ENCODE assay signal across 1 cellular context in the genomic region with DNA sequence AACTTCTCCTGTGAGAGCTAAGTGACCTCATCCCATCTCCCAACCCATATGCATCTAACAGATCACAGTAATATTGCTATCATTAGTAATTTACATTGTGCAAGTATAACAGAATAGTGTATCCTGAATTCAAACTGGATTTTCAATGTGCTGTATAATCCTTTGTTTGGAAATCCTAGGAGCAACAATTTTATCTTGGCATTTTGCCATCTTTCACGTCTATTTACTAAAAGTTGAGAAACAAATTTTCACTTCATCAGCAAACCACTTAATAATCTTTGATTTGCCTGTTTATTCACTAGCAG.
TF ChIP-seq lines count a peak whose summit lies in the region.

No MANE protein-coding gene starts in this region.

TF ChIP-seq in HepG2, 621 proteins besides CTCF, POLR2A, EP300 and RAD21:
- TF ChIP-seq BRD4 (CRISPR knock-in tag; IDR thresholded peaks at IDR 0.05) (no peak), SCMH1 (CRISPR knock-in tag; IDR thresholded peaks at IDR 0.05; ENCODE audit: borderline replicate concordance) (no peak), ZNF652 (CRISPR knock-in tag; IDR thresholded peaks at IDR 0.05; ENCODE audit: borderline replicate concordance, low read depth) (0 out of 2 replicates have a peak, but pooled peaks have one; percentile 2), CBX2 (IDR thresholded peaks at IDR 0.05; ENCODE audit: low read depth, low read length) (no peak), CBX2 (CRISPR knock-in tag; IDR thresholded peaks at IDR 0.05; ENCODE audit: low read depth) (no peak), ZNF570 (CRISPR knock-in tag; IDR thresholded peaks at IDR 0.05; ENCODE audit: borderline replicate concordance) (no peak), KLF16 (CRISPR knock-in tag; IDR thresholded peaks at IDR 0.05) (no peak), SP140L (CRISPR knock-in tag; IDR thresholded peaks at IDR 0.05; ENCODE audit: borderline replicate concordance) (no peak), RBFOX2 (IDR thresholded peaks at IDR 0.05; ENCODE audit: low read depth, low read length) (peak; percentile 19; the same call in 1 of the 2 replicates), ZNF224 (CRISPR knock-in tag; IDR thresholded peaks at IDR 0.05) (no peak), NRL (CRISPR knock-in tag; IDR thresholded peaks at IDR 0.05; ENCODE audit: borderline replicate concordance) (no peak), NR2F2 (IDR thresholded peaks at IDR 0.05; ENCODE audit: borderline replicate concordance, low read depth) (no peak), LCORL (IDR thresholded peaks at IDR 0.05) (peak; percentile 69), LCORL (CRISPR knock-in tag; IDR thresholded peaks at IDR 0.05) (no peak), ZNF468 (CRISPR knock-in tag; IDR thresholded peaks at IDR 0.05) (no peak), KLF9 (CRISPR knock-in tag; IDR thresholded peaks at IDR 0.05; ENCODE audit: low read depth) (no peak), ZNF24 (IDR thresholded peaks at IDR 0.05) (no peak), KAT8 (CRISPR knock-in tag; IDR thresholded peaks at IDR 0.05) (no peak), ZNF572 (CRISPR knock-in tag; IDR thresholded peaks at IDR 0.05) (no peak), SMAD3 (CRISPR knock-in tag; IDR thresholded peaks at IDR 0.05) (no peak), ARID5B (CRISPR knock-in tag; IDR thresholded peaks at IDR 0.05) (0 out of 2 replicates have a peak, but pooled peaks have one; percentile 25), GABPB1 (CRISPR knock-in tag; IDR thresholded peaks at IDR 0.05) (no peak), YEATS4 (CRISPR knock-in tag; IDR thresholded peaks at IDR 0.05; ENCODE audit: borderline replicate concordance) (no peak), ZZZ3 (CRISPR knock-in tag; IDR thresholded peaks at IDR 0.05; ENCODE audit: borderline replicate concordance) (no peak), HNRNPH1 (optimal IDR thresholded peaks at IDR 0.05; ENCODE audit: low read depth, low read length) (no peak), BCL6 (CRISPR knock-in tag; IDR thresholded peaks at IDR 0.05) (0 out of 2 replicates have a peak, but pooled peaks have one; percentile 5)
- TF ChIP-seq, protein P1, sequence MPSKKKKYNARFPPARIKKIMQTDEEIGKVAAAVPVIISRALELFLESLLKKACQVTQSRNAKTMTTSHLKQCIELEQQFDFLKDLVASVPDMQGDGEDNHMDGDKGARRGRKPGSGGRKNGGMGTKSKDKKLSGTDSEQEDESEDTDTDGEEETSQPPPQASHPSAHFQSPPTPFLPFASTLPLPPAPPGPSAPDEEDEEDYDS (CRISPR knock-in tag; IDR thresholded peaks at IDR 0.05): 0 out of 2 replicates have a peak, but pooled peaks have one; percentile 3
- TF ChIP-seq, protein P2, sequence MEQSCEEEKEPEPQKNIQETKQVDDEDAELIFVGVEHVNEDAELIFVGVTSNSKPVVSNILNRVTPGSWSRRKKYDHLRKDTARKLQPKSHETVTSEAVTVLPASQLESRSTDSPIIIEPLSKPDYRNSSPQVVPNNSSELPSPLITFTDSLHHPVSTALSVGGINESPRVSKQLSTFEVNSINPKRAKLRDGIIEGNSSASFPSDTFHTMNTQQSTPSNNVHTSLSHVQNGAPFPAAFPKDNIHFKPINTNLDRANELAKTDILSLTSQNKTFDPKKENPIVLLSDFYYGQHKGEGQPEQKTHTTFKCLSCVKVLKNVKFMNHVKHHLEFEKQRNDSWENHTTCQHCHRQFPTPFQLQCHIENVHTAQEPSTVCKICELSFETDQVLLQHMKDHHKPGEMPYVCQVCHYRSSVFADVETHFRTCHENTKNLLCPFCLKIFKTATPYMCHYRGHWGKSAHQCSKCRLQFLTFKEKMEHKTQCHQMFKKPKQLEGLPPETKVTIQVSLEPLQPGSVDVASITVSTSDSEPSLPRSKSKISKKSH (CRISPR knock-in tag; IDR thresholded peaks at IDR 0.05; ENCODE audit: borderline replicate concordance): no peak
- TF ChIP-seq, protein P3, sequence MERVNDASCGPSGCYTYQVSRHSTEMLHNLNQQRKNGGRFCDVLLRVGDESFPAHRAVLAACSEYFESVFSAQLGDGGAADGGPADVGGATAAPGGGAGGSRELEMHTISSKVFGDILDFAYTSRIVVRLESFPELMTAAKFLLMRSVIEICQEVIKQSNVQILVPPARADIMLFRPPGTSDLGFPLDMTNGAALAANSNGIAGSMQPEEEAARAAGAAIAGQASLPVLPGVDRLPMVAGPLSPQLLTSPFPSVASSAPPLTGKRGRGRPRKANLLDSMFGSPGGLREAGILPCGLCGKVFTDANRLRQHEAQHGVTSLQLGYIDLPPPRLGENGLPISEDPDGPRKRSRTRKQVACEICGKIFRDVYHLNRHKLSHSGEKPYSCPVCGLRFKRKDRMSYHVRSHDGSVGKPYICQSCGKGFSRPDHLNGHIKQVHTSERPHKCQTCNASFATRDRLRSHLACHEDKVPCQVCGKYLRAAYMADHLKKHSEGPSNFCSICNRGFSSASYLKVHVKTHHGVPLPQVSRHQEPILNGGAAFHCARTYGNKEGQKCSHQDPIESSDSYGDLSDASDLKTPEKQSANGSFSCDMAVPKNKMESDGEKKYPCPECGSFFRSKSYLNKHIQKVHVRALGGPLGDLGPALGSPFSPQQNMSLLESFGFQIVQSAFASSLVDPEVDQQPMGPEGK (CRISPR knock-in tag; IDR thresholded peaks at IDR 0.05): no peak
- TF ChIP-seq, protein P4, sequence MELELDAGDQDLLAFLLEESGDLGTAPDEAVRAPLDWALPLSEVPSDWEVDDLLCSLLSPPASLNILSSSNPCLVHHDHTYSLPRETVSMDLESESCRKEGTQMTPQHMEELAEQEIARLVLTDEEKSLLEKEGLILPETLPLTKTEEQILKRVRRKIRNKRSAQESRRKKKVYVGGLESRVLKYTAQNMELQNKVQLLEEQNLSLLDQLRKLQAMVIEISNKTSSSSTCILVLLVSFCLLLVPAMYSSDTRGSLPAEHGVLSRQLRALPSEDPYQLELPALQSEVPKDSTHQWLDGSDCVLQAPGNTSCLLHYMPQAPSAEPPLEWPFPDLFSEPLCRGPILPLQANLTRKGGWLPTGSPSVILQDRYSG (CRISPR knock-in tag; IDR thresholded peaks at IDR 0.05): no peak
- TF ChIP-seq, protein P5, sequence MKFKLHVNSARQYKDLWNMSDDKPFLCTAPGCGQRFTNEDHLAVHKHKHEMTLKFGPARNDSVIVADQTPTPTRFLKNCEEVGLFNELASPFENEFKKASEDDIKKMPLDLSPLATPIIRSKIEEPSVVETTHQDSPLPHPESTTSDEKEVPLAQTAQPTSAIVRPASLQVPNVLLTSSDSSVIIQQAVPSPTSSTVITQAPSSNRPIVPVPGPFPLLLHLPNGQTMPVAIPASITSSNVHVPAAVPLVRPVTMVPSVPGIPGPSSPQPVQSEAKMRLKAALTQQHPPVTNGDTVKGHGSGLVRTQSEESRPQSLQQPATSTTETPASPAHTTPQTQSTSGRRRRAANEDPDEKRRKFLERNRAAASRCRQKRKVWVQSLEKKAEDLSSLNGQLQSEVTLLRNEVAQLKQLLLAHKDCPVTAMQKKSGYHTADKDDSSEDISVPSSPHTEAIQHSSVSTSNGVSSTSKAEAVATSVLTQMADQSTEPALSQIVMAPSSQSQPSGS (CRISPR knock-in tag; IDR thresholded peaks at IDR 0.05): no peak
